ENCODE assay signal across 26 cellular contexts in genomic region chr2:9083287-9083686, GRCh38.
"Had no signal": no experiment of that assay in that cellular context is flagged by ENCODE, and none has a peak within 500 bp of the region (broad histone marks: within the 10 kb centered on the region; RNA-seq: fewer than 3 reads in every experiment).

No MANE protein-coding gene starts in this region.

- H3K27me3 ChIP-seq: heart left ventricle, ovary, spleen, suprapubic skin, tibial artery, uterus had no signal

- H3K36me3 Mint-ChIP-seq: immature natural killer cell; natural killer cell; stimulated activated effector memory CD8-positive, alpha-beta T cell treated with anti-CD3 and anti-CD28 coated beads, Interleukin-12 subunit alpha, Interleukin-12 subunit beta, amount 100 ng/mL, for 72 hours had no signal

- H3K36me3 ChIP-seq: heart left ventricle, left ventricle myocardium inferior, ovary, prostate gland, spleen, suprapubic skin, thoracic aorta, tibial artery, uterus had no signal

- H3K4me1 Mint-ChIP-seq: immature natural killer cell; naive B cell; natural killer cell; stimulated activated effector memory CD8-positive, alpha-beta T cell treated with anti-CD3 and anti-CD28 coated beads, Interleukin-12 subunit alpha, Interleukin-12 subunit beta, amount 100 ng/mL, for 72 hours had no signal

- H3K27ac Mint-ChIP-seq: immature natural killer cell; natural killer cell; nephron progenitor cell; stimulated activated effector memory CD8-positive, alpha-beta T cell treated with anti-CD3 and anti-CD28 coated beads, Interleukin-12 subunit alpha, Interleukin-12 subunit beta, amount 100 ng/mL, for 72 hours; stimulated activated naive CD8-positive, alpha-beta T cell treated with anti-CD3 and anti-CD28 coated beads, Interleukin-15, Interleukin-2, amounts not matched to agents 100 ng/mL and 50 ng/mL, for 24 hours had no signal

- H3K4me3 Mint-ChIP-seq: immature natural killer cell; naive B cell; natural killer cell; nephron progenitor cell; stimulated activated effector memory CD8-positive, alpha-beta T cell treated with anti-CD3 and anti-CD28 coated beads, Interleukin-12 subunit alpha, Interleukin-12 subunit beta, amount 100 ng/mL, for 72 hours; stimulated activated naive CD8-positive, alpha-beta T cell treated with anti-CD3 and anti-CD28 coated beads, Interleukin-15, Interleukin-2, amounts not matched to agents 100 ng/mL and 50 ng/mL, for 24 hours had no signal

- H3K27ac ChIP-seq: heart left ventricle, left ventricle myocardium inferior, ovary, prostate gland, skin epidermis, spleen, suprapubic skin, thoracic aorta, tibial artery, uterus had no signal

- DNase-seq: heart left ventricle; hypothalamus; immature natural killer cell; kidney; left ventricle myocardium inferior; midbrain; naive B cell; natural killer cell; nephron progenitor cell; ovary; posterior cingulate gyrus; retina; spleen; stimulated activated CD4-positive, alpha-beta T cell treated with anti-CD3 and anti-CD28 coated beads, Interleukin-4, amount 100 ng/mL, for 24 hours; stimulated activated naive CD4-positive, alpha-beta T cell; tibial artery; trophoblast cell; uterus had no signal

- H3K9me3 ChIP-seq: ovary, prostate gland, thoracic aorta, tibial artery, uterus had no signal

- H3K4me3 ChIP-seq: heart left ventricle, left ventricle myocardium inferior, lung, ovary, prostate gland, skin epidermis, spleen, suprapubic skin, thoracic aorta, tibial artery, uterus had no signal

- ATAC-seq: heart left ventricle; natural killer cell; sciatic nerve; stimulated activated effector memory CD8-positive, alpha-beta T cell treated with anti-CD3 and anti-CD28 coated beads, Interleukin-12 subunit alpha, Interleukin-12 subunit beta, amount 100 ng/mL, for 72 hours had no signal

- H3K4me1 ChIP-seq: prostate gland, spleen, uterus had no signal
